ENCODE assay signal across 1 cellular context in the genomic region with DNA sequence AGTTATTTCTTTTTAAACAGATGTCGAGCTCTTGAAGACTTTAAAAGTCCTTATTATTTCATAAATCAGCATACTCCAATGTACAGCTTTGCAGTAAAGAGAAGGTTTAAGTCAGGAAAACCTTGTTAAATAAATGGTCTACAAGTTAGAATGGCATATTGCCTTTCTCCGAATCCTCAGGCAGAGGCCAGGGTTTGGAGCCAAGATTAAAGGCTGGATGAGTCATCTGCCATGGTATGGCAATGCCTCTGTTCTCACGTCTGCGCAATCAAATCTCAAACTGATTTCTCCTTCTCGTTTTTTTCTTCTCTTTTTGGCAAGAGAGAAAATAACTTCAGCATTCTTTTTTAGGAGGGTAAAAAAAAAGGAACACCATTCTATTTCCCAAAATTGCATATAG.
TF ChIP-seq lines count a peak whose summit lies in the region.

No MANE protein-coding gene starts in this region.

TF ChIP-seq in HCT116, 20 proteins besides CTCF, POLR2A, EP300 and RAD21 (continued from another document):
- TF ChIP-seq, protein P1, sequence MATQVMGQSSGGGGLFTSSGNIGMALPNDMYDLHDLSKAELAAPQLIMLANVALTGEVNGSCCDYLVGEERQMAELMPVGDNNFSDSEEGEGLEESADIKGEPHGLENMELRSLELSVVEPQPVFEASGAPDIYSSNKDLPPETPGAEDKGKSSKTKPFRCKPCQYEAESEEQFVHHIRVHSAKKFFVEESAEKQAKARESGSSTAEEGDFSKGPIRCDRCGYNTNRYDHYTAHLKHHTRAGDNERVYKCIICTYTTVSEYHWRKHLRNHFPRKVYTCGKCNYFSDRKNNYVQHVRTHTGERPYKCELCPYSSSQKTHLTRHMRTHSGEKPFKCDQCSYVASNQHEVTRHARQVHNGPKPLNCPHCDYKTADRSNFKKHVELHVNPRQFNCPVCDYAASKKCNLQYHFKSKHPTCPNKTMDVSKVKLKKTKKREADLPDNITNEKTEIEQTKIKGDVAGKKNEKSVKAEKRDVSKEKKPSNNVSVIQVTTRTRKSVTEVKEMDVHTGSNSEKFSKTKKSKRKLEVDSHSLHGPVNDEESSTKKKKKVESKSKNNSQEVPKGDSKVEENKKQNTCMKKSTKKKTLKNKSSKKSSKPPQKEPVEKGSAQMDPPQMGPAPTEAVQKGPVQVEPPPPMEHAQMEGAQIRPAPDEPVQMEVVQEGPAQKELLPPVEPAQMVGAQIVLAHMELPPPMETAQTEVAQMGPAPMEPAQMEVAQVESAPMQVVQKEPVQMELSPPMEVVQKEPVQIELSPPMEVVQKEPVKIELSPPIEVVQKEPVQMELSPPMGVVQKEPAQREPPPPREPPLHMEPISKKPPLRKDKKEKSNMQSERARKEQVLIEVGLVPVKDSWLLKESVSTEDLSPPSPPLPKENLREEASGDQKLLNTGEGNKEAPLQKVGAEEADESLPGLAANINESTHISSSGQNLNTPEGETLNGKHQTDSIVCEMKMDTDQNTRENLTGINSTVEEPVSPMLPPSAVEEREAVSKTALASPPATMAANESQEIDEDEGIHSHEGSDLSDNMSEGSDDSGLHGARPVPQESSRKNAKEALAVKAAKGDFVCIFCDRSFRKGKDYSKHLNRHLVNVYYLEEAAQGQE (IDR thresholded peaks at IDR 0.05; ENCODE audit: low read depth), result no peak
- TF ChIP-seq ZNF274 (IDR thresholded peaks at IDR 0.05; ENCODE audit: low read depth, low read length) (no peak), SIN3A (IDR thresholded peaks at IDR 0.05; ENCODE audit: low read depth) (no peak), SP1 (IDR thresholded peaks at IDR 0.05; ENCODE audit: low read depth) (no peak), TCF7L2 (IDR thresholded peaks at IDR 0.05; ENCODE audit: borderline replicate concordance, extremely low read depth, insufficient read depth, insufficient read length) (peak; percentile 78), POLR2AphosphoS5 (IDR thresholded peaks at IDR 0.05; ENCODE audit: low read depth, low read length) (no peak), FOSL1 (IDR thresholded peaks at IDR 0.05; ENCODE audit: low read depth) (peak; percentile 46), CEBPB (IDR thresholded peaks at IDR 0.05; ENCODE audit: low read depth) (no peak), CBX3 (IDR thresholded peaks at IDR 0.05; ENCODE audit: low read depth) (no peak), EGR1 (IDR thresholded peaks at IDR 0.05; ENCODE audit: low read depth) (no peak), EZH2phosphoT487 (IDR thresholded peaks at IDR 0.05; ENCODE audit: borderline replicate concordance) (no peak)
- TF ChIP-seq, protein P2, sequence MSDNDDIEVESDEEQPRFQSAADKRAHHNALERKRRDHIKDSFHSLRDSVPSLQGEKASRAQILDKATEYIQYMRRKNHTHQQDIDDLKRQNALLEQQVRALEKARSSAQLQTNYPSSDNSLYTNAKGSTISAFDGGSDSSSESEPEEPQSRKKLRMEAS (IDR thresholded peaks at IDR 0.05), result no peak
